ENCODE assay signal across 8 cellular contexts in genomic region chr2:64586883-64587481, GRCh38.
A peak's percentile ranks its signal among the peaks of the same experiment; 100 is the strongest.
DNase-seq lines count a peak whose midpoint lies in the region; ATAC-seq, FAIRE-seq and TF ChIP-seq lines count a peak whose summit lies in the region.

No MANE protein-coding gene starts in this region.

- peak; percentile 27 for DNase-seq in AG09309 (ENCODE audit: low read depth)
- DNase-seq in NCI-H524 treated with DMSO at 0.1 percent for 48 hours (lab: John Stamatoyannopoulos, UW) = peak; percentile 11
- peak; percentile 27 to 55 for DNase-seq in T47D (ENCODE audit: low read depth in 1 of 2, low spot score in 1 of 2)
- DNase-seq in keratinocyte (ENCODE audit: low read depth, low spot score) = no peak
- no peak for DNase-seq in thyroid gland

- no peak overlapping the region for H2AFZ ChIP-seq in keratinocyte (ENCODE audit: control insufficient read depth, low read length)

- 53 to 57% methylated on average over 6 of the region's 6 CpGs for WGBS in thyroid gland, 2 donors

- H3K9me3 ChIP-seq in keratinocyte (ENCODE audit: control insufficient read depth, low read depth, low read length) = no peaks in the 10 kb centered on the region
- no peaks in the 10 kb centered on the region for H3K9me3 ChIP-seq in thyroid gland

- intact Hi-C loops in thyroid gland (cut with DNase I) = loop anchor here (5.0 kb wide), 1 partner anchor 280 kb away; no protein-coding TSS in a partner anchor

- no peak overlapping the region for H3K27ac ChIP-seq in keratinocyte (ENCODE audit: control insufficient read depth, insufficient read depth, low read length)
- H3K27ac ChIP-seq in thyroid gland = no peak overlapping the region

- no peak overlapping the region for H3K9ac ChIP-seq in keratinocyte (ENCODE audit: control insufficient read depth, extremely low read depth, insufficient read depth, low read length)

- in situ Hi-C loops in T47D (cut with HindIII; ENCODE audit: low pct_unique_long_range_greater_than_20kb, low sequenced_read_pairs) = no loop called here

- no peak for TF ChIP-seq POLR2A in thyroid gland (IDR thresholded peaks at IDR 0.05)

- TF ChIP-seq CTCF in AG09309 (IDR thresholded peaks at IDR 0.05; ENCODE audit: control insufficient read depth, insufficient read depth, low read depth, low read length, missing control alignments) (peak; percentile 60), GM12874 (IDR thresholded peaks at IDR 0.05; ENCODE audit: insufficient read depth, low read depth, low read length) (peak; percentile 52), keratinocyte (optimal IDR thresholded peaks at IDR 0.05 in 1 of 3, IDR thresholded peaks at IDR 0.05 in 1 of 3, conservative IDR thresholded peaks at IDR 0.05 in 1 of 3; ENCODE audit: extremely low read depth in 1 of 3, insufficient read depth in 2 of 3, low read length in 3 of 3) (peak in 2 of 3 experiments; percentile 50 to 65), thyroid gland (IDR thresholded peaks at IDR 0.05) (peak in 5 of 6 experiments; percentile 21 to 80 (median 64))

- no peaks in the 10 kb centered on the region for H4K20me1 ChIP-seq in keratinocyte (ENCODE audit: control insufficient read depth, extremely low read depth, insufficient read depth, low read length)

- H3K4me2 ChIP-seq in keratinocyte (ENCODE audit: control insufficient read depth, extremely low read depth, insufficient read depth, low read depth, low read length) = no peak overlapping the region

- H3K79me2 ChIP-seq in keratinocyte (ENCODE audit: control insufficient read depth, insufficient read depth, low read length) = no peaks in the 10 kb centered on the region

- peak; percentile 85 for FAIRE-seq in keratinocyte (lab: Jason Lieb, UNC)

- dilution Hi-C loops in keratinocyte (cut with MboI; ENCODE audit: extremely low pct_ligation_motif_present, low sequenced_read_pairs) = no loop called here

- H3K27me3 ChIP-seq in keratinocyte (ENCODE audit: control insufficient read depth, extremely low read depth, insufficient read depth, low read length) (no peaks in the 10 kb centered on the region), thyroid gland (no peaks in the 10 kb centered on the region)

- H3K4me3 ChIP-seq in AG09309 (ENCODE audit: control insufficient read depth, low read depth, low read length) (no peak overlapping the region), keratinocyte (ENCODE audit: control insufficient read depth in 2 of 3, extremely low read depth in 1 of 3, insufficient read depth in 2 of 3, low read depth in 1 of 3, low read length in 3 of 3) (no peak overlapping the region), thyroid gland (replicated peaks in 1 of 3) (no peak overlapping the region)

- peaks cover 0 to 8% of the 10 kb centered on the region in 2 experiments for H3K36me3 ChIP-seq in keratinocyte (ENCODE audit: control insufficient read depth in 2 of 2, extremely low read depth in 1 of 2, insufficient read depth in 2 of 2, low read length in 2 of 2)
- peaks cover 11 to 17% of the 10 kb centered on the region in 2 donors for H3K36me3 ChIP-seq in thyroid gland

- H3K9me1 ChIP-seq in keratinocyte (ENCODE audit: control insufficient read depth, extremely low read depth, insufficient read depth, low read length) = no peaks in the 10 kb centered on the region

- H3K4me1 ChIP-seq in keratinocyte (ENCODE audit: control insufficient read depth, extremely low read depth, insufficient read depth, low read length) (peaks cover 11% of the 10 kb centered on the region), thyroid gland (no peaks in the 10 kb centered on the region)

- ATAC-seq in HG03175 (IDR thresholded peaks at IDR 0.05; ENCODE audit: unreplicated experiment) (no peak), GM18520 (IDR thresholded peaks at IDR 0.05; ENCODE audit: unreplicated experiment) (no peak)

Comparison
In these comparisons a context has a peak if more than half of its experiments do, and no peak if none do; other contexts are left out.
1. DNase-seq: peak in AG09309 (single experiment), NCI-H524 treated with DMSO at 0.1 percent for 48 hours (single experiment) and T47D (2 of 2); none in keratinocyte (single experiment) and thyroid gland (0 of 2).
2. Peak in every context shown above with its lines, with median percentiles within 50 percentile points of each other: CTCF ChIP-seq.